In the genomic region with DNA sequence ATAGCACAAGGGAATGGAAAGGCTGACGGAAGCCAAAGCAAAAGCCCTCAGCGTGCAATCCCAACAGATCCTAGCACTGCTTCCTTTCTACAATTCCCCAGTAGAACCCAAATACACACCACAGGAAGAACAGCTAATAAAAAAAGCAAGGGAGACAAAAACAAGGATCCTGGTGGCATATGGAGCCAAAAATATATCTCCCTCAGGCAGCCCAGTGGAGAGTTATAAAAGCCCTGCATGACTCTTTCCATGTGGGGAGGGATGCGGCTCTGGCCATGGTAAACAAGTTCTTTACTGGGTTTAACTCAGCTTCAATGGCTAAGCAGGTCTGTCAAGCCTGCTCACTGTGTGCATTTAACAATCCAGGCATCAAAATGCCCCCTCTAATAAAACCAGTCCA, we compare ENCODE assay signal across 22 cellular contexts.
DNase-seq lines count a peak whose midpoint lies in the region; ATAC-seq and TF ChIP-seq lines count a peak whose summit lies in the region.
"Had no signal": no experiment of that assay in that cellular context is flagged by ENCODE, and none has a peak within 500 bp of the region (broad histone marks: within the 10 kb centered on the region; RNA-seq: fewer than 3 reads in every experiment).

No MANE protein-coding gene starts in this region.

- DNase-seq in right atrium auricular region (ENCODE audit: low spot score) (peak; percentile 9), Right ventricle myocardium inferior (ENCODE audit: missing footprints) (no peak), osteocyte (ENCODE audit: extremely low spot score, unreplicated experiment) (peak; percentile 63)
- no peak for DNase-seq in stimulated activated CD8-positive, alpha-beta memory T cell treated with anti-CD3 and anti-CD28 coated beads, Interleukin-4, amount 100 ng/mL, for 48 hours
- DNase-seq: Caco-2; CD4-positive, alpha-beta memory T cell; DMS 273 treated with DMSO at 0.1 percent for 48 hours; DND-41; GOT3; KBM-7; NCI-H1092 treated with DMSO at 0.1 percent for 48 hours; NCI-H146; NCI-H2029; NCI-H2227 treated with DMSO at 0.1 percent for 48 hours; NCI-H510A treated with DMSO at 0.1 percent for 48 hours had no signal

- H3K9me3 ChIP-seq in right atrium auricular region (no peaks in the 10 kb centered on the region), iPS-20b (ENCODE audit: insufficient read depth, low read depth, low read length) (no peaks in the 10 kb centered on the region)
- H3K9me3 ChIP-seq: BLaER1 treated with 17β-estradiol and CSF1 and Interleukin-3, amounts not matched to agents 10 nM and 100 nM; Caco-2; SJSA1 had no signal

- no peaks in the 10 kb centered on the region for H3K9me3 Mint-ChIP-seq in osteocyte (ENCODE audit: unreplicated experiment)

- H3K4me1 ChIP-seq in right atrium auricular region (peaks cover 0 to 8% of the 10 kb centered on the region in 2 donors), iPS-20b (ENCODE audit: insufficient read depth, low read length) (peaks cover 34% of the 10 kb centered on the region)
- H3K4me1 ChIP-seq: SJSA1 had no signal

- H3K36me3 Mint-ChIP-seq in osteocyte (ENCODE audit: unreplicated experiment): no peaks in the 10 kb centered on the region
- H3K36me3 Mint-ChIP-seq: CD4-positive, alpha-beta memory T cell had no signal

- H3K4me1 Mint-ChIP-seq in osteocyte (ENCODE audit: unreplicated experiment): peaks cover 7% of the 10 kb centered on the region
- H3K4me1 Mint-ChIP-seq: CD4-positive, alpha-beta memory T cell had no signal

- intact Hi-C loops in Right ventricle myocardium inferior (cut with DNase I): loop anchor here (10.0 kb wide), 1 partner anchor 70 kb away; no protein-coding TSS in a partner anchor

- H3K36me3 ChIP-seq in right atrium auricular region: no peaks in the 10 kb centered on the region
- peaks cover 64% of the 10 kb centered on the region for H3K36me3 ChIP-seq in iPS-20b (ENCODE audit: insufficient read depth, low read depth, low read length)
- H3K36me3 ChIP-seq: BLaER1 treated with 17β-estradiol and CSF1 and Interleukin-3, amounts not matched to agents 10 nM and 100 nM; SJSA1 had no signal

- H3K4me3 Mint-ChIP-seq in osteocyte (ENCODE audit: unreplicated experiment): no peak overlapping the region
- H3K4me3 Mint-ChIP-seq: CD4-positive, alpha-beta memory T cell had no signal

- H3K9ac ChIP-seq in iPS-20b (ENCODE audit: low read depth, low read length): no peak overlapping the region
- H3K9ac ChIP-seq: BLaER1 treated with 17β-estradiol and CSF1 and Interleukin-3, amounts not matched to agents 10 nM and 100 nM had no signal

- peaks cover 17% of the 10 kb centered on the region for H3K27me3 Mint-ChIP-seq in osteocyte (ENCODE audit: unreplicated experiment)

- no peak overlapping the region for H3K27ac ChIP-seq in right atrium auricular region
- H3K27ac ChIP-seq in iPS-20b (ENCODE audit: low read length): no peak overlapping the region
- H3K27ac ChIP-seq: 22Rv1; BLaER1 treated with 17β-estradiol and CSF1 and Interleukin-3, amounts not matched to agents 10 nM and 100 nM; SJSA1 had no signal

- no peak for TF ChIP-seq CTCF in right atrium auricular region (IDR thresholded peaks at IDR 0.05)
- TF ChIP-seq CTCF in osteocyte (IDR thresholded peaks at IDR 0.05): no peak

- H3K4me3 ChIP-seq in right atrium auricular region: no peak overlapping the region
- peak overlapping the region; percentile 17; the same call in 1 of the 2 replicates for H3K4me3 ChIP-seq in iPS-20b (ENCODE audit: low read length)
- H3K4me3 ChIP-seq: BLaER1 treated with 17β-estradiol and CSF1 and Interleukin-3, amounts not matched to agents 10 nM and 100 nM; SJSA1 had no signal

- ATAC-seq in Right ventricle myocardium inferior: no peak
- ATAC-seq in GM19351 (IDR thresholded peaks at IDR 0.05; ENCODE audit: unreplicated experiment): no peak
- ATAC-seq in HG03025 (IDR thresholded peaks at IDR 0.05; ENCODE audit: low FRiP score, unreplicated experiment): no peak
- ATAC-seq in GM18520 (IDR thresholded peaks at IDR 0.05; ENCODE audit: unreplicated experiment): no peak

- no peaks in the 10 kb centered on the region for H3K27me3 ChIP-seq in right atrium auricular region
- H3K27me3 ChIP-seq in iPS-20b (ENCODE audit: insufficient read depth, low read length): no peaks in the 10 kb centered on the region
- H3K27me3 ChIP-seq: SJSA1 had no signal

- H3K27ac Mint-ChIP-seq in osteocyte (ENCODE audit: unreplicated experiment): no peak overlapping the region
- H3K27ac Mint-ChIP-seq: CD4-positive, alpha-beta memory T cell had no signal

Comparison
In these comparisons a context has a peak if more than half of its experiments do, and no peak if none do; other contexts are left out.
1. DNase-seq: peak in right atrium auricular region (single experiment) and osteocyte (single experiment); none in Right ventricle myocardium inferior (single experiment) and stimulated activated CD8-positive, alpha-beta memory T cell treated with anti-CD3 and anti-CD28 coated beads, Interleukin-4, amount 100 ng/mL, for 48 hours (single experiment).